Comparison of ENCODE assay signal across 25 cellular contexts in the genomic region with DNA sequence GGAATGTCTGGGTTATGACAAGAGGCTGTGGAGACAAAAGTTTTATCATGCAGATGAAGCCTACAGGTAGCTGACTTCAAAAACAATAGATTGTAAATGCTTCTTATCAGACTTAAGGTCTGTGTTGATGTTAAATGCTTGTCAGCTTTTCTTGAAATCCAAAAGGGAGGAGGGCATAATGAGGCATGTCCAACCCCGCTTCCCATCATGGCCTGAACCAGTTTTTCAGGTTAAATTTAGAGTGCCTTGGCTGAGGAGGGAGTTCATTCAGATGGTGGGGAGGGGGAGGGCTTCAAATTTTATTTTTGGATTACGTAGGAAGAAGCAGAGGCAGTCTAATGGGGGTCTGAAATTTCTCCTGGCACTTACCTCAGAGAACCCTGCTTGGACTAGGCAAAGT.
"Had no signal": no experiment of that assay in that cellular context is flagged by ENCODE, and none has a peak within 500 bp of the region (broad histone marks: within the 10 kb centered on the region; RNA-seq: fewer than 3 reads in every experiment).

No MANE protein-coding gene starts in this region.

- ATAC-seq: activated T-cell treated with anti-CD3 and anti-CD28 coated beads, Interleukin-2, amount 50 U/mL, for 72 hours; effector memory CD8-positive, alpha-beta T cell; heart left ventricle; left lung; mucosa of descending colon; natural killer cell treated with Interleukin-12 subunit alpha and Interleukin-12 subunit beta and Interleukin-15 and Interleukin-18, amount 100 ng/mL, for 72 hours; stimulated activated memory B cell treated with anti-CD40 and anti-IgM and Interleukin-4, amounts not matched to agents 10 μg/mL and 1 μg/mL and 100 μg/mL, for 72 hours; stimulated activated naive CD8-positive, alpha-beta T cell treated with anti-CD3 and anti-CD28 coated beads, Interleukin-15, amount 100 ng/mL, for 72 hours; upper lobe of right lung had no signal

- DNase-seq: activated B cell treated with CpG ODN at 0.5 μM for 24 hours; activated naive CD4-positive, alpha-beta T cell; activated T-cell treated with anti-CD3 and anti-CD28 coated beads for 4 hours; activated T-cell treated with anti-CD3 and anti-CD28 coated beads, Interleukin-2, amount 50 U/mL, for 72 hours; anterior cingulate cortex; dorsolateral prefrontal cortex; effector memory CD8-positive, alpha-beta T cell; foreskin fibroblast; heart left ventricle; hypothalamus; kidney glomerular epithelial cell; left lung; lower lobe of right lung; mesenchymal stem cell; mucosa of descending colon; stimulated activated CD4-positive, alpha-beta T cell treated with anti-CD3 and anti-CD28 coated beads, Interleukin-1b, Interleukin-23, amount 100 ng/mL, for 48 hours; stimulated activated CD4-positive, alpha-beta T cell treated with anti-CD3 and anti-CD28 coated beads, Interleukin-4, amount 100 ng/mL, for 4 hours; stimulated activated CD8-positive, alpha-beta memory T cell treated with anti-CD3 and anti-CD28 coated beads, Interleukin-4, amount 100 ng/mL, for 48 hours; stimulated activated naive CD8-positive, alpha-beta T cell treated with anti-CD3 and anti-CD28 coated beads, Interleukin-15, amount 100 ng/mL, for 72 hours; substantia nigra; T-helper 2 cell; upper lobe of right lung had no signal

- H3K27me3 Mint-ChIP-seq: activated B cell treated with CpG ODN at 0.5 μM for 24 hours; activated naive CD8-positive, alpha-beta T cell; effector memory CD8-positive, alpha-beta T cell; stimulated activated memory B cell treated with anti-CD40 and anti-IgM and Interleukin-4, amounts not matched to agents 10 μg/mL and 1 μg/mL and 100 μg/mL, for 72 hours; stimulated activated naive CD8-positive, alpha-beta T cell treated with anti-CD3 and anti-CD28 coated beads, Interleukin-15, amount 100 ng/mL, for 72 hours had no signal

- H3K9me3 Mint-ChIP-seq: activated B cell treated with CpG ODN at 0.5 μM for 24 hours; stimulated activated memory B cell treated with anti-CD40 and anti-IgM and Interleukin-4, amounts not matched to agents 10 μg/mL and 1 μg/mL and 100 μg/mL, for 72 hours had no signal

- H3K27ac Mint-ChIP-seq: activated B cell treated with CpG ODN at 0.5 μM for 24 hours; activated naive CD8-positive, alpha-beta T cell; activated T-cell treated with anti-CD3 and anti-CD28 coated beads, Interleukin-2, amount 50 U/mL, for 72 hours; effector memory CD8-positive, alpha-beta T cell; natural killer cell treated with Interleukin-12 subunit alpha and Interleukin-12 subunit beta and Interleukin-15 and Interleukin-18, amount 100 ng/mL, for 72 hours; stimulated activated memory B cell treated with anti-CD40 and anti-IgM and Interleukin-4, amounts not matched to agents 10 μg/mL and 1 μg/mL and 100 μg/mL, for 72 hours had no signal

- H3K4me3 Mint-ChIP-seq: activated B cell treated with CpG ODN at 0.5 μM for 24 hours; activated naive CD8-positive, alpha-beta T cell; activated T-cell treated with anti-CD3 and anti-CD28 coated beads, Interleukin-2, amount 50 U/mL, for 72 hours; effector memory CD8-positive, alpha-beta T cell; natural killer cell treated with Interleukin-12 subunit alpha and Interleukin-12 subunit beta and Interleukin-15 and Interleukin-18, amount 100 ng/mL, for 72 hours; stimulated activated memory B cell treated with anti-CD40 and anti-IgM and Interleukin-4, amounts not matched to agents 10 μg/mL and 1 μg/mL and 100 μg/mL, for 72 hours; stimulated activated naive CD8-positive, alpha-beta T cell treated with anti-CD3 and anti-CD28 coated beads, Interleukin-15, amount 100 ng/mL, for 72 hours had no signal

- H3K4me1 Mint-ChIP-seq: activated B cell treated with CpG ODN at 0.5 μM for 24 hours; stimulated activated memory B cell treated with anti-CD40 and anti-IgM and Interleukin-4, amounts not matched to agents 10 μg/mL and 1 μg/mL and 100 μg/mL, for 72 hours; stimulated activated naive CD8-positive, alpha-beta T cell treated with anti-CD3 and anti-CD28 coated beads, Interleukin-15, amount 100 ng/mL, for 72 hours had no signal

- H3K36me3 Mint-ChIP-seq: activated naive CD8-positive, alpha-beta T cell; natural killer cell treated with Interleukin-12 subunit alpha and Interleukin-12 subunit beta and Interleukin-15 and Interleukin-18, amount 100 ng/mL, for 72 hours; stimulated activated memory B cell treated with anti-CD40 and anti-IgM and Interleukin-4, amounts not matched to agents 10 μg/mL and 1 μg/mL and 100 μg/mL, for 72 hours had no signal
